Comparison of ENCODE assay signal across 19 cellular contexts in the genomic region with DNA sequence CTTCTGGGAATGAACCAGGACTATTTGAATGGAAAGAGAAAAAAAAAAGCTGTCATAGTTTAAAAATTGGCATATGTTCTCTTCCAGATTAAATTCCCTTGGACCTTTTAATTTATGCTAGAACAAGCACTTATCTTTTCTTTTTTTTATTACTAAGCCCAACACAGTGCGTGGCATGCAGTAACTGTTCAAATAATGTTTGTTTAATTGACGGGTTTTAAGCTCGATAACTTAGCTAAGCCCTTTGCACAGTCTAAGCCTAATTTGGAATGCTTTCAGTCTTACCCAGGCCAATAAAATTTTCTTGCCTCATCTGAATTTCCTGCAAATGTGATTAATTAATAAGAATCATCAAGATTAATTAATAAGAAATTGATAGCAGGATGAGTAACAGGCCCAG.
"Had no signal": no experiment of that assay in that cellular context is flagged by ENCODE, and none has a peak within 500 bp of the region (broad histone marks: within the 10 kb centered on the region; RNA-seq: fewer than 3 reads in every experiment).

No MANE protein-coding gene starts in this region.

- H3K27me3 ChIP-seq: right atrium auricular region, upper lobe of left lung had no signal

- H3K4me3 Mint-ChIP-seq: activated CD4-positive, alpha-beta T cell treated with anti-CD3 and anti-CD28 coated beads, Interleukin-2, amount 10 ng/mL, durations not matched to agents 24 days and 14 days; activated CD8-positive, alpha-beta T cell treated with anti-CD3 and anti-CD28 coated beads for 36 hours; activated T-cell treated with anti-CD3 and anti-CD28 coated beads, Interleukin-2, amount 50 U/mL, for 24 hours; nephron progenitor cell had no signal

- H3K4me1 Mint-ChIP-seq: nephron progenitor cell had no signal

- H3K27ac Mint-ChIP-seq: activated CD4-positive, alpha-beta T cell treated with anti-CD3 and anti-CD28 coated beads, Interleukin-2, amount 10 ng/mL, durations not matched to agents 24 days and 14 days; activated CD8-positive, alpha-beta T cell treated with anti-CD3 and anti-CD28 coated beads for 36 hours; activated T-cell treated with anti-CD3 and anti-CD28 coated beads, Interleukin-2, amount 50 U/mL, for 24 hours; nephron progenitor cell; progenitor cell of endocrine pancreas had no signal

- H3K9me3 ChIP-seq: right atrium auricular region, thoracic aorta, upper lobe of left lung had no signal

- H3K9me3 Mint-ChIP-seq: activated CD4-positive, alpha-beta T cell treated with anti-CD3 and anti-CD28 coated beads, Interleukin-2, amount 10 ng/mL, durations not matched to agents 24 days and 14 days; activated CD8-positive, alpha-beta T cell treated with anti-CD3 and anti-CD28 coated beads for 36 hours; activated T-cell treated with anti-CD3 and anti-CD28 coated beads, Interleukin-2, amount 50 U/mL, for 24 hours; nephron progenitor cell had no signal

- H3K27me3 Mint-ChIP-seq: activated CD4-positive, alpha-beta T cell treated with anti-CD3 and anti-CD28 coated beads, Interleukin-2, amount 10 ng/mL, durations not matched to agents 24 days and 14 days; activated CD8-positive, alpha-beta T cell treated with anti-CD3 and anti-CD28 coated beads for 36 hours; activated T-cell treated with anti-CD3 and anti-CD28 coated beads, Interleukin-2, amount 50 U/mL, for 24 hours; progenitor cell of endocrine pancreas had no signal

- ATAC-seq: activated CD8-positive, alpha-beta T cell treated with anti-CD3 and anti-CD28 coated beads for 36 hours had no signal

- H3K36me3 ChIP-seq: upper lobe of left lung had no signal

- DNase-seq: activated CD4-positive, alpha-beta T cell treated with anti-CD3 and anti-CD28 coated beads, Interleukin-2, amount 10 ng/mL, durations not matched to agents 24 days and 14 days; activated CD8-positive, alpha-beta T cell treated with anti-CD3 and anti-CD28 coated beads for 36 hours; activated effector memory CD4-positive, alpha-beta T cell treated with anti-CD3 and anti-CD28 coated beads, Interleukin-2, amount 50 U/mL, for 16 hours; activated naive CD4-positive, alpha-beta T cell treated with anti-CD3 and anti-CD28 coated beads, Interleukin-2, amount 50 U/mL, for 16 hours; activated T-cell treated with anti-CD3 and anti-CD28 coated beads, Interleukin-2, amount 50 U/mL, for 24 hours; cerebellar nuclear complex; cortex of kidney; head of caudate nucleus; mammary epithelial cell; nephron progenitor cell; occipital lobe; stimulated activated CD4-positive, alpha-beta T cell treated with anti-CD3 and anti-CD28 coated beads, Interleukin-4, amount 100 ng/mL, for 1 hour; T-helper 1 cell; T1000; upper lobe of left lung had no signal

- H3K4me3 ChIP-seq: right atrium auricular region, skin epidermis, thoracic aorta, upper lobe of left lung had no signal
